In genomic region chr1:56983484-56983883, GRCh38 we compare ENCODE assay signal across 11 cellular contexts. TPM values are rescaled to one million over a fixed set of nuclear protein-coding genes. Genes with fewer than 3 reads are reported as not detected.
"Had no signal": no experiment of that assay in that cellular context is flagged by ENCODE, and none has a peak within 500 bp of the region (broad histone marks: within the 10 kb centered on the region; RNA-seq: fewer than 3 reads in every experiment).

No MANE protein-coding gene starts in this region.

- H3K4me1 Mint-ChIP-seq: IgD-negative memory B cell had no signal

- H3K4me1 ChIP-seq: HAP-1 had no signal

- H3K27ac Mint-ChIP-seq: HFFc6, IgD-negative memory B cell had no signal

- DNase-seq: GM23248, GOT3, H7, HFFc6, KG1 had no signal

- ATAC-seq: HCT116, HepG2 had no signal

- H3K4me3 ChIP-seq: GM23248, HAP-1 had no signal

- H3K9me3 ChIP-seq: HAP-1 had no signal

- H3K36me3 ChIP-seq: HAP-1 had no signal

- H3K4me3 Mint-ChIP-seq: HFFc6, IgD-negative memory B cell had no signal

- FAIRE-seq: HepG2 had no signal

- H3K9me3 Mint-ChIP-seq: HFFc6 had no signal

RNA-seq across cellular contexts. Expression of gene C8B, which starts 17.7 kb away (rescaled TPM):
- total RNA-seq: GM23248, H4, H7, HFFc6, HT1080 had no signal
